11 cellular contexts compared by ENCODE assay signal in genomic region chr4:76090241-76090691, GRCh38. TPM values are rescaled to one million over a fixed set of nuclear protein-coding genes. Genes with fewer than 3 reads are reported as not detected.
DNase-seq lines count a peak whose midpoint lies in the region; ATAC-seq, FAIRE-seq and TF ChIP-seq lines count a peak whose summit lies in the region.
"Had no signal": no experiment of that assay in that cellular context is flagged by ENCODE, and none has a peak within 500 bp of the region (broad histone marks: within the 10 kb centered on the region; RNA-seq: fewer than 3 reads in every experiment).

No MANE protein-coding gene starts in this region.

- no peaks in the 10 kb centered on the region for H3K27me3 ChIP-seq in K562 (ENCODE audit: control insufficient read depth in 2 of 2, insufficient read depth in 2 of 2, low read length in 2 of 2)
- no peaks in the 10 kb centered on the region for H3K27me3 ChIP-seq in GM23338 (ENCODE audit: insufficient read depth)
- H3K27me3 ChIP-seq in MM.1S (replicated peaks; ENCODE audit: insufficient read depth, low read length), result no peaks in the 10 kb centered on the region

- no peak for FAIRE-seq in HTR-8/SVneo (lab: Jason Lieb, UNC)
- FAIRE-seq in K562 (lab: Jason Lieb, UNC), result peak; percentile 83

- H3K79me2 ChIP-seq in K562 (ENCODE audit: control insufficient read depth, insufficient read depth, low read length), result no peaks in the 10 kb centered on the region
- H3K79me2 ChIP-seq in GM23338 (replicated peaks; ENCODE audit: insufficient read depth), result no peaks in the 10 kb centered on the region
- H3K79me2 ChIP-seq in MM.1S (ENCODE audit: low read length), result no peaks in the 10 kb centered on the region

- no peaks in the 10 kb centered on the region for H4K20me1 ChIP-seq in K562 (replicated peaks; ENCODE audit: control insufficient read depth, insufficient read depth, low read length)
- H4K20me1 ChIP-seq in GM23338 (replicated peaks; ENCODE audit: insufficient read depth), result no peaks in the 10 kb centered on the region
- no peaks in the 10 kb centered on the region for H4K20me1 ChIP-seq in MM.1S (ENCODE audit: insufficient read depth, low read length)

- no peaks in the 10 kb centered on the region for H3K36me3 ChIP-seq in K562 (ENCODE audit: control insufficient read depth, insufficient read depth, low read length)
- H3K36me3 ChIP-seq in GM23338 (ENCODE audit: insufficient read depth), result no peaks in the 10 kb centered on the region
- no peaks in the 10 kb centered on the region for H3K36me3 ChIP-seq in MM.1S (replicated peaks; ENCODE audit: insufficient read depth, low read length)

- POLR2A ChIA-PET in K562 (lab: Yijun Ruan, JAX), result interaction anchor here (0.6 kb wide), 1 partner anchor 867 kb away, joined by 3 read pairs; no protein-coding TSS in a partner anchor

- peak overlapping the region; percentile 46; the same call in 1 of the 2 replicates for H2AFZ ChIP-seq in K562 (ENCODE audit: low read depth, low read length)
- no peak overlapping the region for H2AFZ ChIP-seq in GM23338
- no peak overlapping the region for H2AFZ ChIP-seq in MM.1S (ENCODE audit: low read length)

- intact Hi-C loops in K562 (cut with micrococcal nuclease), result no loop called here

- TF ChIP-seq EP300 in K562 (IDR thresholded peaks at IDR 0.05; ENCODE audit: low read length), result peak; percentile 86

- in situ Hi-C loops in K562 (cut with MboI), result no loop called here

- CTCF ChIA-PET in K562 (lab: Yijun Ruan, JAX; ENCODE audit: low intra/inter-chr PET ratio), result interaction anchor here (0.7 kb wide), 1 partner anchor 27 kb away, joined by 3 read pairs; no protein-coding TSS in a partner anchor

- 2% methylated on average over 7 of the region's 7 CpGs for WGBS in K562 (ENCODE audit: insufficient coverage, low coverage, missing lambda C conversion rate)

- H3K27ac Mint-ChIP-seq in memory B cell (peak overlapping the region; percentile 88), GM23338 (no peak overlapping the region)

- TF ChIP-seq CTCF in K562 (IDR thresholded peaks at IDR 0.05 in 2 of 3, conservative IDR thresholded peaks at IDR 0.05 in 1 of 3; ENCODE audit: insufficient read depth in 2 of 3, low read depth in 1 of 3, low read length in 3 of 3) (no peak), GM23338 (conservative IDR thresholded peaks at IDR 0.05; ENCODE audit: low read depth in 2 of 2) (no peak), MM.1S (IDR thresholded peaks at IDR 0.05; ENCODE audit: low read length) (no peak)

- TF ChIP-seq RAD21 in K562 (CRISPR knock-in tag; conservative IDR thresholded peaks at IDR 0.05 in 1 of 2, IDR thresholded peaks at IDR 0.05 in 1 of 2), result no peak

- H3K27me3 Mint-ChIP-seq in memory B cell (no peaks in the 10 kb centered on the region), GM23338 (ENCODE audit: insufficient read depth, low read depth, poor library complexity) (peaks cover 1% of the 10 kb centered on the region)

- H3K9me3 ChIP-seq in K562 (replicated peaks; ENCODE audit: control insufficient read depth, insufficient read depth, low read depth, low read length) (no peaks in the 10 kb centered on the region), MM.1S (replicated peaks; ENCODE audit: insufficient read depth, low read length) (no peaks in the 10 kb centered on the region)

- peaks cover 7% of the 10 kb centered on the region for H3K4me1 Mint-ChIP-seq in memory B cell
- H3K4me1 Mint-ChIP-seq in GM23338, result peaks cover 6% of the 10 kb centered on the region

- no peaks in the 10 kb centered on the region for H3K9me1 ChIP-seq in K562 (ENCODE audit: control insufficient read depth, insufficient read depth, low read length)

- no peaks in the 10 kb centered on the region for H3F3A ChIP-seq in GM23338 (replicated peaks; ENCODE audit: low read depth)
- H3F3A ChIP-seq in MM.1S (ENCODE audit: insufficient read depth, low read length), result no peaks in the 10 kb centered on the region

- no peaks in the 10 kb centered on the region for H3K36me3 Mint-ChIP-seq in memory B cell
- H3K36me3 Mint-ChIP-seq in GM23338 (ENCODE audit: low read depth), result no peaks in the 10 kb centered on the region

- no peak overlapping the region for H3K4me3 ChIP-seq in K562
- H3K4me3 ChIP-seq in GM23338, result no peak overlapping the region
- H3K4me3 ChIP-seq in MM.1S (ENCODE audit: low read length), result no peak overlapping the region

- H3K4me1 ChIP-seq in K562 (replicated peaks in 1 of 2; ENCODE audit: control insufficient read depth in 2 of 2, insufficient read depth in 2 of 2, low read length in 2 of 2) (peaks cover 0 to 15% of the 10 kb centered on the region in 2 experiments; a peak in 4 of 5 replicates), GM23338 (ENCODE audit: insufficient read depth) (no peaks in the 10 kb centered on the region; the same call in 1 of the 2 replicates), MM.1S (ENCODE audit: low read length) (no peaks in the 10 kb centered on the region)

- peak overlapping the region; percentile 12; the same call in 1 of the 2 replicates for H3K4me2 ChIP-seq in K562 (ENCODE audit: insufficient read depth, low read length)
- no peak overlapping the region for H3K4me2 ChIP-seq in GM23338
- H3K4me2 ChIP-seq in MM.1S (ENCODE audit: low read depth, low read length), result no peak overlapping the region
- H3K4me2 ChIP-seq: KMS-11 had no signal

- H3K9me2 ChIP-seq in GM23338 (ENCODE audit: insufficient read depth) (no peaks in the 10 kb centered on the region), MM.1S (replicated peaks; ENCODE audit: insufficient read depth, low read length) (no peaks in the 10 kb centered on the region)

- H3K9me3 Mint-ChIP-seq in memory B cell (no peaks in the 10 kb centered on the region), GM23338 (no peaks in the 10 kb centered on the region; the same call in 2 of the 3 replicates)

- no peak overlapping the region for H3K4me3 Mint-ChIP-seq in memory B cell
- H3K4me3 Mint-ChIP-seq in GM23338, result no peak overlapping the region

- no TSS peak for BruUV-seq in K562 (replicated peaks; lab: Mats Ljungman, UMichigan)

- peak; percentile 83 for ATAC-seq in GM18498 (IDR thresholded peaks at IDR 0.05; ENCODE audit: unreplicated experiment)
- peak; percentile 84 for ATAC-seq in K562
- ATAC-seq in memory B cell (ENCODE audit: low read depth), result peak; percentile 99
- ATAC-seq in GM19455 (IDR thresholded peaks at IDR 0.05; ENCODE audit: unreplicated experiment), result no peak
- no peak for ATAC-seq in GM23338

- TF ChIP-seq POLR2A in K562 (conservative IDR thresholded peaks at IDR 0.05), result no peak

- peak; percentile 39 for DNase-seq in HTR-8/SVneo (ENCODE audit: insufficient read length, low spot score)
- DNase-seq in K562 (ENCODE audit: extremely low read depth in 1 of 4, low spot score in 3 of 4), result peak; percentile 58 to 79 (median 60)
- peak in 1 of 2 donors; percentile 54 for DNase-seq in memory B cell (ENCODE audit: low spot score in 2 of 2)
- DNase-seq in GM23338 (ENCODE audit: low spot score), result no peak
- no peak for DNase-seq in HuH-7.5 (ENCODE audit: low spot score)
- no peak for DNase-seq in MM.1S

- H3K27ac ChIP-seq in K562 (ENCODE audit: extremely low read depth, low read depth, low read length), result peak overlapping the region; percentile 44
- H3K27ac ChIP-seq in GM23338 (ENCODE audit: low read depth), result no peak overlapping the region
- H3K27ac ChIP-seq in MM.1S (ENCODE audit: low read length), result no peak overlapping the region
- H3K27ac ChIP-seq: KMS-11 had no signal

- H3K9ac ChIP-seq in K562 (ENCODE audit: insufficient read depth in 1 of 2, low read depth in 2 of 2, low read length in 2 of 2) (no peak overlapping the region), MM.1S (ENCODE audit: low read length) (no peak overlapping the region)
- H3K9ac ChIP-seq: KMS-11 had no signal

RNA-seq across cellular contexts. Expression of gene ART3, which starts 15.8 kb away (rescaled TPM):
- total RNA-seq in K562 (2011; cell fraction: chromatin; rRNA removed; ENCODE audit: low replicate concordance), result 0.67 and 3.0 TPM in 2 replicates
- total RNA-seq in K562 (2011; cell fraction: nucleolus; rRNA removed), result 0.39 and 1.2 TPM in 2 replicates
- 0.73 and 1.1 TPM in 2 replicates for total RNA-seq in K562 (2011; cell fraction: nucleoplasm; rRNA removed)
- total RNA-seq in K562 (2014; rRNA removed), result 0.73 TPM in 1 of 2 replicates, not detected in the other
- total RNA-seq in K562 (2014; rRNA removed; fragmentation: Illumina TruSeq; extraction: Trizol), result 0.54 and 0.98 TPM in 2 replicates
- total RNA-seq in K562 (2015; rRNA removed; fragmentation: Illumina TruSeq; extraction: Trizol), result 0.75 and 0.76 TPM in 2 replicates
- total RNA-seq in K562 (2021), result 0.54 and 0.69 TPM in 2 replicates
- 0.12 and 1.4 TPM in 2 replicates for polyA plus RNA-seq in K562 (2011; rRNA removed)
- polyA plus RNA-seq in K562 (2011; cell fraction: cytosol; rRNA removed), result 0.16 TPM in 1 of 2 replicates, not detected in the other
- polyA plus RNA-seq in K562 (2011; cell fraction: nucleus; rRNA removed), result 0.58 TPM in 1 of 2 replicates, not detected in the other
- 0.90 and 2.7 TPM in 2 replicates for polyA plus RNA-seq in K562 (2012)
- polyA plus RNA-seq in K562 (2014; fragmentation: Illumina TruSeq; extraction: Trizol), result 0.46 and 1.3 TPM in 2 replicates
- polyA plus RNA-seq in K562 (2014; fragmentation: Nextera tagmentation; extraction: Ambion mirVana), result 1 to 10 TPM; 1.1 to 1.3 TPM
- 1.00 and 1.1 TPM in 2 replicates for polyA plus RNA-seq in K562 (2014; rRNA removed)
- 0.56 TPM in 1 of 2 replicates, not detected in the other for polyA minus RNA-seq in K562 (2011; rRNA and poly(A)+ RNA removed)
- not detected in 2 replicates for polyA minus RNA-seq in K562 (2011; cell fraction: cytosol; rRNA and poly(A)+ RNA removed)
- not detected in 2 replicates for polyA minus RNA-seq in K562 (2011; cell fraction: nucleus; rRNA and poly(A)+ RNA removed)
- total RNA-seq in GM23338 (2014; rRNA removed; shearing (Covaris generic)), result 0.87 and 1.2 TPM in 2 replicates
- polyA plus RNA-seq in GM23338 (2016; fragmentation: Nextera tagmentation; extraction: Ambion mirVana), result 1.1 and 1.7 TPM in 2 replicates
- total RNA-seq: epithelial cell of proximal tubule, subcutaneous adipose tissue had no signal

RNA-seq across cellular contexts. Expression of gene CXCL11, which starts 54.4 kb away (rescaled TPM):
- total RNA-seq in K562 (2011; cell fraction: chromatin; rRNA removed; ENCODE audit: low replicate concordance), result 0.93 and 7.8 TPM in 2 replicates
- total RNA-seq in K562 (2011; cell fraction: nucleolus; rRNA removed), result 0.50 and 0.66 TPM in 2 replicates
- total RNA-seq in K562 (2011; cell fraction: nucleoplasm; rRNA removed), result 1.6 and 2.1 TPM in 2 replicates
- 3.3 and 4.5 TPM in 2 replicates for total RNA-seq in K562 (2014; rRNA removed)
- 6.8 and 8.9 TPM in 2 replicates for total RNA-seq in K562 (2014; rRNA removed; fragmentation: Illumina TruSeq; extraction: Trizol)
- total RNA-seq in K562 (2015; rRNA removed; fragmentation: Illumina TruSeq; extraction: Trizol), result 3.8 and 6.1 TPM in 2 replicates
- total RNA-seq in K562 (2021), result 4.0 and 4.5 TPM in 2 replicates
- polyA plus RNA-seq in K562 (2011; rRNA removed), result 0.41 and 5.9 TPM in 2 replicates
- polyA plus RNA-seq in K562 (2011; cell fraction: cytosol; rRNA removed), result 0.24 and 0.46 TPM in 2 replicates
- 1.1 and 7.7 TPM in 2 replicates for polyA plus RNA-seq in K562 (2011; cell fraction: nucleus; rRNA removed)
- polyA plus RNA-seq in K562 (2012), result 5.1 and 25.5 TPM in 2 replicates
- 5.8 and 9.1 TPM in 2 replicates for polyA plus RNA-seq in K562 (2014; fragmentation: Illumina TruSeq; extraction: Trizol)
- polyA plus RNA-seq in K562 (2014; fragmentation: Nextera tagmentation; extraction: Ambion mirVana), result 1 to 10 TPM; 2.1 to 2.3 TPM
- 5.6 and 6.2 TPM in 2 replicates for polyA plus RNA-seq in K562 (2014; rRNA removed)
- polyA minus RNA-seq in K562 (2011; rRNA and poly(A)+ RNA removed), result 4.0 TPM in 1 of 2 replicates, not detected in the other
- 1.0 TPM in 1 of 2 replicates, not detected in the other for polyA minus RNA-seq in K562 (2011; cell fraction: cytosol; rRNA and poly(A)+ RNA removed)
- 0.78 and 0.94 TPM in 2 replicates for polyA minus RNA-seq in K562 (2011; cell fraction: nucleus; rRNA and poly(A)+ RNA removed)
- 0.23 and 1.9 TPM in 2 replicates for total RNA-seq in GM23338 (2014; rRNA removed; shearing (Covaris generic))
- 0.54 and 0.81 TPM in 2 replicates for polyA plus RNA-seq in GM23338 (2016; fragmentation: Nextera tagmentation; extraction: Ambion mirVana)

RNA-seq across cellular contexts. Expression of gene NUP54, which starts 57.9 kb away (rescaled TPM):
- total RNA-seq in K562 (2011; cell fraction: chromatin; rRNA removed; ENCODE audit: low replicate concordance), result 34.2 and 138 TPM in 2 replicates
- 17.2 and 22.5 TPM in 2 replicates for total RNA-seq in K562 (2011; cell fraction: nucleolus; rRNA removed)
- total RNA-seq in K562 (2011; cell fraction: nucleoplasm; rRNA removed), result 41.9 and 59.5 TPM in 2 replicates
- total RNA-seq in K562 (2014; rRNA removed), result 42.5 and 58.8 TPM in 2 replicates
- 94.6 and 113 TPM in 2 replicates for total RNA-seq in K562 (2014; rRNA removed; fragmentation: Illumina TruSeq; extraction: Trizol)
- total RNA-seq in K562 (2015; rRNA removed; fragmentation: Illumina TruSeq; extraction: Trizol), result 81.2 and 83.4 TPM in 2 replicates
- total RNA-seq in K562 (2021), result 67.7 and 70.2 TPM in 2 replicates
- polyA plus RNA-seq in K562 (2011; rRNA removed), result 89.3 and 115 TPM in 2 replicates
- polyA plus RNA-seq in K562 (2011; cell fraction: cytosol; rRNA removed), result 22.1 and 40.7 TPM in 2 replicates
- polyA plus RNA-seq in K562 (2011; cell fraction: nucleus; rRNA removed), result 42.9 and 80.8 TPM in 2 replicates
- 42.6 and 50.8 TPM in 2 replicates for polyA plus RNA-seq in K562 (2012)
- 65.0 and 70.5 TPM in 2 replicates for polyA plus RNA-seq in K562 (2014; fragmentation: Illumina TruSeq; extraction: Trizol)
- polyA plus RNA-seq in K562 (2014; fragmentation: Nextera tagmentation; extraction: Ambion mirVana), result 10 to 100 TPM; 29.6 to 43.1 TPM
- 55.1 and 57.5 TPM in 2 replicates for polyA plus RNA-seq in K562 (2014; rRNA removed)
- polyA minus RNA-seq in K562 (2011; rRNA and poly(A)+ RNA removed), result 215 and 219 TPM in 2 replicates
- polyA minus RNA-seq in K562 (2011; cell fraction: cytosol; rRNA and poly(A)+ RNA removed), result 58.7 and 70.0 TPM in 2 replicates
- polyA minus RNA-seq in K562 (2011; cell fraction: nucleus; rRNA and poly(A)+ RNA removed), result 25.0 and 62.5 TPM in 2 replicates
- total RNA-seq in GM23338 (2014; rRNA removed; shearing (Covaris generic)), result 117 and 118 TPM in 2 replicates
- polyA plus RNA-seq in GM23338 (2016; fragmentation: Nextera tagmentation; extraction: Ambion mirVana), result 86.6 and 97.8 TPM in 2 replicates

Comparison
In these comparisons a context has a peak if more than half of its experiments do, and no peak if none do; other contexts are left out.
1. ATAC-seq: peak in GM18498 (single experiment), K562 (single experiment) and memory B cell (single experiment); none in GM19455 (single experiment) and GM23338 (single experiment).
2. DNase-seq: peak in HTR-8/SVneo (single experiment) and K562 (4 of 4); none in GM23338 (single experiment), HuH-7.5 (single experiment) and MM.1S (single experiment).